Comparison of ENCODE assay signal across 15 cellular contexts in genomic region chr14:95315156-95315555, GRCh38. TPM values are rescaled to one million over a fixed set of nuclear protein-coding genes. Genes with fewer than 3 reads are reported as not detected.
DNase-seq lines count a peak whose midpoint lies in the region; ATAC-seq, FAIRE-seq and TF ChIP-seq lines count a peak whose summit lies in the region.
"Had no signal": no experiment of that assay in that cellular context is flagged by ENCODE, and none has a peak within 500 bp of the region (broad histone marks: within the 10 kb centered on the region; RNA-seq: fewer than 3 reads in every experiment).

No MANE protein-coding gene starts in this region.

- 0 out of 3 replicates have a peak, but pooled peaks have one; percentile 6 for TF ChIP-seq CTCF in GM12872 (IDR thresholded peaks at IDR 0.05; ENCODE audit: insufficient read depth, low read depth, low read length)
- TF ChIP-seq CTCF in kidney (IDR thresholded peaks at IDR 0.05; ENCODE audit: borderline replicate concordance, extremely low read depth, insufficient read depth) = peak; percentile 2
- no peak for TF ChIP-seq CTCF in stomach (IDR thresholded peaks at IDR 0.05)

- H3K27ac ChIP-seq in kidney (ENCODE audit: low read depth in 2 of 2, low read length in 2 of 2) = peak overlapping the region; percentile 63 to 79
- H3K27ac ChIP-seq in stomach = peak overlapping the region in 4 of 5 donors; percentile 60 to 73 (median 68)
- H3K27ac ChIP-seq: psoas muscle had no signal

- FAIRE-seq in kidney (lab: Jason Lieb, UNC) = no peak

- H3K27me3 ChIP-seq in adipocyte (replicated peaks; ENCODE audit: control insufficient read depth, insufficient read depth, low read length) (no peaks in the 10 kb centered on the region), stomach (peaks cover 0 to 6% (median 0%) of the 10 kb centered on the region in 3 donors)

- no peak for TF ChIP-seq EP300 in stomach (IDR thresholded peaks at IDR 0.05)

- H3K9me3 ChIP-seq in adipocyte (ENCODE audit: control insufficient read depth, low read length) (no peaks in the 10 kb centered on the region), kidney (ENCODE audit: control insufficient read depth in 1 of 2, low read length in 2 of 2) (no peaks in the 10 kb centered on the region), stomach (no peaks in the 10 kb centered on the region)
- H3K9me3 ChIP-seq: psoas muscle had no signal

- peak overlapping the region; percentile 50 for H3K9ac ChIP-seq in adipocyte (ENCODE audit: low read length)
- H3K9ac ChIP-seq in kidney (ENCODE audit: low read length in 2 of 2) = peak overlapping the region in 1 of 2 donors; percentile 47

- no peak for DNase-seq in adipocyte (ENCODE audit: low read depth)
- no peak for DNase-seq in kidney
- no peak for DNase-seq in stomach
- DNase-seq in NCI-H2029 (lab: John Stamatoyannopoulos, UW) = no peak
- DNase-seq: COR-L47, KBM-7, NCI-H187 treated with DMSO at 0.1 percent for 48 hours, nephron progenitor cell, psoas muscle, SHP77, T-cell had no signal

- intact Hi-C loops in kidney (cut with DNase I) = no loop called here
- intact Hi-C loops in stomach (cut with DNase I; ENCODE audit: low total_unique reads) = no loop called here

- H3K4me1 ChIP-seq in adipocyte (ENCODE audit: control insufficient read depth, insufficient read depth, low read length) = peaks cover 40% of the 10 kb centered on the region
- peaks cover 44 to 50% of the 10 kb centered on the region in 2 donors for H3K4me1 ChIP-seq in kidney (ENCODE audit: control insufficient read depth in 1 of 2, insufficient read depth in 1 of 2, low read depth in 1 of 2, low read length in 2 of 2)
- H3K4me1 ChIP-seq in stomach = peaks cover 28 to 77% (median 42%) of the 10 kb centered on the region in 4 donors

- WGBS in stomach, 5 donors = 78 to 94% (median 92%) methylated on average over 6 of the region's 6 CpGs

- no peak for TF ChIP-seq POLR2A in stomach (IDR thresholded peaks at IDR 0.05)

- no peak for ATAC-seq in esophagus mucosa
- no peak for ATAC-seq in HG02571 (IDR thresholded peaks at IDR 0.05; ENCODE audit: unreplicated experiment)
- no peak for ATAC-seq in HG03521 (IDR thresholded peaks at IDR 0.05; ENCODE audit: unreplicated experiment)
- ATAC-seq: T-cell had no signal

- H3K36me3 ChIP-seq in adipocyte (ENCODE audit: control insufficient read depth, insufficient read depth, low read length, severe bottlenecking) (no peaks in the 10 kb centered on the region), kidney (ENCODE audit: control insufficient read depth in 1 of 2, insufficient read depth in 2 of 2, low read length in 2 of 2) (no peaks in the 10 kb centered on the region), stomach (no peaks in the 10 kb centered on the region)

- H3K4me3 ChIP-seq in adipocyte (ENCODE audit: low read length) (no peak overlapping the region), kidney (ENCODE audit: low read length in 2 of 2) (peak overlapping the region in 1 of 2 donors; percentile 25), stomach (no peak overlapping the region)
- H3K4me3 ChIP-seq: psoas muscle had no signal

RNA-seq across cellular contexts. Expression of gene CLMN, which starts 4.6 kb away (rescaled TPM):
- total RNA-seq in kidney (151 TPM), stomach (10 to 100 TPM; 12.8 to 42.9 (median 30.1) TPM), esophagus mucosa (9.6 TPM)
- polyA plus RNA-seq in kidney (ENCODE audit: insufficient read depth, low read depth, low replicate concordance) (33.1 TPM), stomach (1 to 10 TPM; 5.3 to 8.7 (median 6.2) TPM)

Comparison
In these comparisons a context has a peak if more than half of its experiments do, and no peak if none do; other contexts are left out.
1. CTCF ChIP-seq: peak in GM12872 (single experiment) and kidney (single experiment); none in stomach (0 of 7).